2 cellular contexts compared by ENCODE assay signal in the genomic region with DNA sequence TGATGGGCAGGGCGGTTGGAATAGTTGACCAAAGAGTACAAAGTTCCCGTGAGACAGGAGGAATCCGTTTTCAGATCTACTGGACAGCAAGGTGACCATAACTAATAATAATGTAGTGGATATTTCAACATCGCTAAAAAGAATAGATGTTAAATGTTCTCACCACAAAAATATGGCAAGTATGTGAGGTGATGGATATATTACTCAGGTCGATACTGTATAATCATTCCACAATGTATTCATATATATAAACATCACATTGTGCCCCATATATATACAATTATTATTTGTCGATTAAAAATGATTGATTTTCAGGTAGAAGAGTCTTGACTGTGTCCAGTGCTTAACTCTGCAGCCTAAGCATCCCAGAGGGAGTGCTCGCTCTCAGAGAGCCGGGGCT.
"Had no signal": no experiment of that assay in that cellular context is flagged by ENCODE, and none has a peak within 500 bp of the region (broad histone marks: within the 10 kb centered on the region; RNA-seq: fewer than 3 reads in every experiment).

No MANE protein-coding gene starts in this region.

- ATAC-seq: GM12878 had no signal

- DNase-seq: GDM1 had no signal

- H3K4me3 ChIP-seq: GM12878 had no signal
